ENCODE assay signal across 9 cellular contexts in the genomic region with DNA sequence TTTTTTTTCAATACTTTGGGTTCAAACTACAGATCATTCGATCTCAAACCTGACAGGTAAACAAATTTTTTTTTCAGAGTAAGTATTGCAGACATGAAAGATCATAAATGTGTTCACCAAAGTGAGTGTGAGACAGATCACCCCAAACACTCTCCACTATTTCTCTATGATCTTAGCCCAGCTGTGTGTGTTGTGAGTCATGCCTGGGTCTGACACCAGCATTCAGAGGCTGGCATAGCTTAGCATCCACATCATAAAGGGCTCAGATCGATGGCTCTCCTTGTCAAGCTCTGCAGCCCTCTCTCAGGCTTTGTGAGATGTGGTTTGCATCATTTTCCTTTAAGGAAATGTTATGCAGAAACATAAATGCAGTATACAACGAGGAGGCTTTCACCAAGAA.
A peak's percentile ranks its signal among the peaks of the same experiment; 100 is the strongest.
DNase-seq lines count a peak whose midpoint lies in the region; ATAC-seq and TF ChIP-seq lines count a peak whose summit lies in the region.
"Had no signal": no experiment of that assay in that cellular context is flagged by ENCODE, and none has a peak within 500 bp of the region (broad histone marks: within the 10 kb centered on the region; RNA-seq: fewer than 3 reads in every experiment).

No MANE protein-coding gene starts in this region.

- 14% methylated on average over 1 of the region's 3 CpGs; no CpG with 5 or more reads in 1 of the 2 experiments for WGBS in IMR-90 (ENCODE audit: extremely low coverage in 2 of 2, insufficient read length in 1 of 2), 2 experiments

- H2BK20ac ChIP-seq in IMR-90 (ENCODE audit: low read depth, low read length): no peak overlapping the region

- ATAC-seq in IMR-90 (ENCODE audit: low read depth) (peak; percentile 74), memory B cell (ENCODE audit: low read depth) (no peak), HG02870 (IDR thresholded peaks at IDR 0.05; ENCODE audit: unreplicated experiment) (no peak)

- no peaks in the 10 kb centered on the region for H3K9me3 Mint-ChIP-seq in memory B cell
- H3K9me3 Mint-ChIP-seq: activated T-helper 2 cell treated with anti-CD3 and anti-CD28 coated beads, Interferon-gamma antibody, Interleukin-2, Interleukin-4, amounts not matched to agents 10 μg/mL and 5 μg/mL and 100 μg/mL, durations not matched to agents 14 hours and 24 hours and 36 hours had no signal

- no peak overlapping the region for H3K4ac ChIP-seq in IMR-90 (ENCODE audit: low read depth, low read length)

- TF ChIP-seq POLR2A in IMR-90 (IDR thresholded peaks at IDR 0.05; ENCODE audit: low read depth, low read length): no peak

- peaks cover 0 to 20% (median 0%) of the 10 kb centered on the region in 11 experiments; a peak in 4 of 22 replicates for H4K20me1 ChIP-seq in BLaER1 treated with 17β-estradiol and CSF1 and Interleukin-3, amounts not matched to agents 10 nM and 100 nM
- H4K20me1 ChIP-seq in IMR-90 (ENCODE audit: insufficient read depth, low read length): no peaks in the 10 kb centered on the region

- no peak overlapping the region for H3K4me3 Mint-ChIP-seq in memory B cell

- no peaks in the 10 kb centered on the region for H3K9me3 ChIP-seq in BLaER1 treated with 17β-estradiol and CSF1 and Interleukin-3, amounts not matched to agents 10 nM and 100 nM (replicated peaks in 1 of 11)
- H3K9me3 ChIP-seq in IMR-90 (ENCODE audit: control insufficient read depth, insufficient read depth, low read length): no peaks in the 10 kb centered on the region

- peaks cover 56 to 94% (median 64%) of the 10 kb centered on the region in 10 experiments for H3K4me1 ChIP-seq in BLaER1 treated with 17β-estradiol and CSF1 and Interleukin-3, amounts not matched to agents 10 nM and 100 nM
- peaks cover 20% of the 10 kb centered on the region for H3K4me1 ChIP-seq in IMR-90 (ENCODE audit: control insufficient read depth, insufficient read depth, low read length)

- in situ Hi-C loops in IMR-90 (cut with MboI; ENCODE audit: low sequenced_read_pairs) (no loop called here), astrocyte of the spinal cord (cut with HindIII; ENCODE audit: low sequenced_read_pairs) (no loop called here)

- CTCF ChIA-PET in IMR-90 (lab: Yijun Ruan, JAX): interaction anchor here (0.5 to 1.3 kb wide), 2 partner anchors 13 to 90 kb away, joined by 3 read pairs; no protein-coding TSS in a partner anchor

- H4K91ac ChIP-seq in IMR-90 (ENCODE audit: insufficient read depth, low read depth, low read length): no peak overlapping the region

- peaks cover 22 to 65% of the 10 kb centered on the region in 2 experiments; a peak in 3 of 4 replicates for H3K79me1 ChIP-seq in IMR-90 (ENCODE audit: low read depth in 1 of 2, low read length in 2 of 2)

- POLR2A ChIA-PET in IMR-90 (lab: Charles Lee; ENCODE audit: unreplicated experiment): no interaction called here

- H3K9me1 ChIP-seq in IMR-90 (ENCODE audit: insufficient read depth, low read length): peaks cover 5% of the 10 kb centered on the region

- H2AFZ ChIP-seq in IMR-90 (replicated peaks; ENCODE audit: low read length, poor library complexity): no peak overlapping the region

- DNase-seq in IMR-90 (peak; percentile 89), astrocyte of the spinal cord (ENCODE audit: low read depth, low spot score) (peak; percentile 83), memory B cell (ENCODE audit: low spot score in 2 of 2) (no peak), NCI-H82 (lab: John Stamatoyannopoulos, UW) (no peak), OCI-M1 (lab: John Stamatoyannopoulos, UW) (no peak), SIG-M5 treated with dmso at 0.1 percent for 504 hours (lab: John Stamatoyannopoulos, UW; ENCODE audit: unreplicated experiment) (no peak)

- no peaks in the 10 kb centered on the region for H3K36me3 Mint-ChIP-seq in memory B cell

- BruUV-seq in IMR-90 (replicated peaks; lab: Mats Ljungman, UMichigan): no TSS peak

- TF ChIP-seq CTCF in IMR-90 (conservative IDR thresholded peaks at IDR 0.05; ENCODE audit: low read depth, low read length): no peak
- TF ChIP-seq CTCF in astrocyte of the spinal cord (IDR thresholded peaks at IDR 0.05; ENCODE audit: low read depth, low read length): no peak

- peak overlapping the region in 5 of 11 experiments; percentile 2 to 74 (median 22); a peak in 5 of 22 replicates for H3K9ac ChIP-seq in BLaER1 treated with 17β-estradiol and CSF1 and Interleukin-3, amounts not matched to agents 10 nM and 100 nM
- no peak overlapping the region for H3K9ac ChIP-seq in IMR-90 (ENCODE audit: low read depth, low read length)

- H3K27me3 Mint-ChIP-seq in memory B cell: no peaks in the 10 kb centered on the region

- peak overlapping the region; percentile 23 to 99 (median 92); a peak in 21 of 22 replicates for H3K4me2 ChIP-seq in BLaER1 treated with 17β-estradiol and CSF1 and Interleukin-3, amounts not matched to agents 10 nM and 100 nM
- H3K4me2 ChIP-seq in IMR-90 (ENCODE audit: low read depth, low read length): no peak overlapping the region; the same call in 1 of the 2 replicates

- H2AK5ac ChIP-seq in IMR-90 (ENCODE audit: low read depth, low read length): no peak overlapping the region

- no peak overlapping the region for H4K5ac ChIP-seq in IMR-90 (ENCODE audit: low read depth, low read length)

- no peak overlapping the region; the same call in 1 of the 2 replicates for H3K14ac ChIP-seq in IMR-90 (replicated peaks; ENCODE audit: low read depth, low read length)

- H3K56ac ChIP-seq in IMR-90 (ENCODE audit: extremely low read depth, insufficient read depth, low read length): no peak overlapping the region

- H2BK120ac ChIP-seq in IMR-90 (ENCODE audit: low read depth, low read length): no peak overlapping the region

- H3K36me3 ChIP-seq in BLaER1 treated with 17β-estradiol and CSF1 and Interleukin-3, amounts not matched to agents 10 nM and 100 nM: peaks cover 7 to 62% (median 33%) of the 10 kb centered on the region in 11 experiments; a peak in 21 of 22 replicates
- no peaks in the 10 kb centered on the region for H3K36me3 ChIP-seq in IMR-90 (ENCODE audit: control insufficient read depth, insufficient read depth, low read length)

- no peak overlapping the region for H3K18ac ChIP-seq in IMR-90 (ENCODE audit: low read depth, low read length)

- no peak overlapping the region for H3K23ac ChIP-seq in IMR-90 (ENCODE audit: low read depth, low read length)

- peak overlapping the region; percentile 67 for H3K27ac Mint-ChIP-seq in memory B cell
- H3K27ac Mint-ChIP-seq: activated T-helper 2 cell treated with anti-CD3 and anti-CD28 coated beads, Interferon-gamma antibody, Interleukin-2, Interleukin-4, amounts not matched to agents 10 μg/mL and 5 μg/mL and 100 μg/mL, durations not matched to agents 14 hours and 24 hours and 36 hours had no signal

- no peak overlapping the region for H2BK15ac ChIP-seq in IMR-90 (ENCODE audit: low read depth, low read length)

- TF ChIP-seq RAD21 in IMR-90 (IDR thresholded peaks at IDR 0.05; ENCODE audit: low read length): 0 out of 2 replicates have a peak, but pooled peaks have one; percentile 16

- no peak overlapping the region for H2BK5ac ChIP-seq in IMR-90 (ENCODE audit: low read depth, low read length, poor library complexity, severe bottlenecking)

- peak overlapping the region; percentile 4 to 91 (median 85); a peak in 12 of 22 replicates for H3K27ac ChIP-seq in BLaER1 treated with 17β-estradiol and CSF1 and Interleukin-3, amounts not matched to agents 10 nM and 100 nM
- no peak overlapping the region for H3K27ac ChIP-seq in IMR-90 (ENCODE audit: insufficient read depth, low read length)

- H3K4me1 Mint-ChIP-seq in memory B cell: peaks cover 34% of the 10 kb centered on the region

- dilution Hi-C loops in IMR-90 (cut with HindIII; ENCODE audit: low sequenced_read_pairs, unreplicated experiment): no loop called here

- no peak overlapping the region for H2AK9ac ChIP-seq in IMR-90 (replicated peaks; ENCODE audit: low read depth, low read length, poor library complexity)

- H4K8ac ChIP-seq in IMR-90 (ENCODE audit: low read depth in 2 of 2, low read length in 2 of 2): no peak overlapping the region

- H3K4me3 ChIP-seq in BLaER1 treated with 17β-estradiol and CSF1 and Interleukin-3, amounts not matched to agents 10 nM and 100 nM: no peak overlapping the region
- H3K4me3 ChIP-seq in IMR-90 (ENCODE audit: insufficient read depth, low read depth, low read length): no peak overlapping the region
- H3K4me3 ChIP-seq in astrocyte of the spinal cord (ENCODE audit: low read depth, low read length): no peak overlapping the region

- H3K27me3 ChIP-seq in BLaER1 treated with 17β-estradiol and CSF1 and Interleukin-3, amounts not matched to agents 10 nM and 100 nM: no peaks in the 10 kb centered on the region
- H3K27me3 ChIP-seq in IMR-90 (ENCODE audit: control insufficient read depth, insufficient read depth, low read length): no peaks in the 10 kb centered on the region

- intact Hi-C loops in IMR-90 (cut with micrococcal nuclease): loop anchor here (5.0 kb wide), 1 partner anchor 162 kb away; no protein-coding TSS in a partner anchor

TF ChIP-seq in IMR-90, 13 proteins besides CTCF, POLR2A, EP300 and RAD21 (continues in another document):
- TF ChIP-seq MAZ (IDR thresholded peaks at IDR 0.05; ENCODE audit: borderline replicate concordance, low read depth, low read length) (no peak), CEBPB (IDR thresholded peaks at IDR 0.05; ENCODE audit: low read depth, low read length) (0 out of 2 replicates have a peak, but pooled peaks have one; percentile 32), RFX5 (IDR thresholded peaks at IDR 0.05; ENCODE audit: low read depth, low read length) (no peak), FOS (IDR thresholded peaks at IDR 0.05; ENCODE audit: low read depth, low read length) (peak; percentile 79), MXI1 (IDR thresholded peaks at IDR 0.05; ENCODE audit: borderline replicate concordance, low read depth, low read length) (no peak), RCOR1 (IDR thresholded peaks at IDR 0.05; ENCODE audit: insufficient replicate concordance, low read length) (peak; percentile 42)
- TF ChIP-seq, protein P1, sequence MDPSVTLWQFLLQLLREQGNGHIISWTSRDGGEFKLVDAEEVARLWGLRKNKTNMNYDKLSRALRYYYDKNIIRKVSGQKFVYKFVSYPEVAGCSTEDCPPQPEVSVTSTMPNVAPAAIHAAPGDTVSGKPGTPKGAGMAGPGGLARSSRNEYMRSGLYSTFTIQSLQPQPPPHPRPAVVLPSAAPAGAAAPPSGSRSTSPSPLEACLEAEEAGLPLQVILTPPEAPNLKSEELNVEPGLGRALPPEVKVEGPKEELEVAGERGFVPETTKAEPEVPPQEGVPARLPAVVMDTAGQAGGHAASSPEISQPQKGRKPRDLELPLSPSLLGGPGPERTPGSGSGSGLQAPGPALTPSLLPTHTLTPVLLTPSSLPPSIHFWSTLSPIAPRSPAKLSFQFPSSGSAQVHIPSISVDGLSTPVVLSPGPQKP (IDR thresholded peaks at IDR 0.05; ENCODE audit: borderline replicate concordance, low read depth, low read length): no peak
- TF ChIP-seq, protein P2, sequence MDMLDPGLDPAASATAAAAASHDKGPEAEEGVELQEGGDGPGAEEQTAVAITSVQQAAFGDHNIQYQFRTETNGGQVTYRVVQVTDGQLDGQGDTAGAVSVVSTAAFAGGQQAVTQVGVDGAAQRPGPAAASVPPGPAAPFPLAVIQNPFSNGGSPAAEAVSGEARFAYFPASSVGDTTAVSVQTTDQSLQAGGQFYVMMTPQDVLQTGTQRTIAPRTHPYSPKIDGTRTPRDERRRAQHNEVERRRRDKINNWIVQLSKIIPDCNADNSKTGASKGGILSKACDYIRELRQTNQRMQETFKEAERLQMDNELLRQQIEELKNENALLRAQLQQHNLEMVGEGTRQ (IDR thresholded peaks at IDR 0.05; ENCODE audit: low read depth, low read length): no peak

Comparison
In these comparisons a context has a peak if more than half of its experiments do, and no peak if none do; other contexts are left out.
1. DNase-seq: peak in IMR-90 (single experiment) and astrocyte of the spinal cord (single experiment); none in memory B cell (0 of 2), NCI-H82 (single experiment), OCI-M1 (single experiment) and SIG-M5 treated with dmso at 0.1 percent for 504 hours (single experiment).